In genomic region chr6:10404107-10404798, GRCh38 we compare ENCODE assay signal across 8 cellular contexts. TPM values are rescaled to one million over a fixed set of nuclear protein-coding genes. Genes with fewer than 3 reads are reported as not detected.
A peak's percentile ranks its signal among the peaks of the same experiment; 100 is the strongest.
DNase-seq lines count a peak whose midpoint lies in the region; ATAC-seq and TF ChIP-seq lines count a peak whose summit lies in the region.

No MANE protein-coding gene starts in this region.

- peaks cover 8% of the 10 kb centered on the region for H3K4me1 Mint-ChIP-seq in activated naive CD8-positive, alpha-beta T cell treated with anti-CD3 and anti-CD28 coated beads, Interleukin-2, amount 10 ng/mL, durations not matched to agents 7 days and 5 days

- H3K36me3 Mint-ChIP-seq in activated naive CD8-positive, alpha-beta T cell treated with anti-CD3 and anti-CD28 coated beads, Interleukin-2, amount 10 ng/mL, durations not matched to agents 7 days and 5 days, result peaks cover 2% of the 10 kb centered on the region

- H3K4me1 ChIP-seq in prostate gland (replicated peaks) (peaks cover 5% of the 10 kb centered on the region), urinary bladder (ENCODE audit: insufficient read depth) (peaks cover 3% of the 10 kb centered on the region)

- peak; percentile 92 for DNase-seq in NCI-H1092 treated with DMSO at 0.1 percent for 48 hours (lab: John Stamatoyannopoulos, UW)
- peak; percentile 70 for DNase-seq in SKM-1 treated with dmso at 0.1 percent for 144 hours (lab: John Stamatoyannopoulos, UW; ENCODE audit: unreplicated experiment)
- peak; percentile 97 for DNase-seq in activated naive CD8-positive, alpha-beta T cell treated with anti-CD3 and anti-CD28 coated beads, Interleukin-2, amount 10 ng/mL, durations not matched to agents 7 days and 5 days
- DNase-seq in cardiac septum (ENCODE audit: low spot score), result peak; percentile 90
- peak; percentile 91 for DNase-seq in prostate gland (ENCODE audit: low spot score)

- peaks cover 69% of the 10 kb centered on the region for H3K27me3 Mint-ChIP-seq in activated naive CD8-positive, alpha-beta T cell treated with anti-CD3 and anti-CD28 coated beads, Interleukin-2, amount 10 ng/mL, durations not matched to agents 7 days and 5 days

- TF ChIP-seq CTCF in GM12873 (IDR thresholded peaks at IDR 0.05; ENCODE audit: insufficient read depth, low read depth, low read length, missing control alignments), result peak; percentile 30
- TF ChIP-seq CTCF in prostate gland (IDR thresholded peaks at IDR 0.05), result peak; percentile 38 to 88 (median 66)

- intact Hi-C loops in cardiac septum (cut with DNase I), result no loop called here
- intact Hi-C loops in prostate gland (cut with DNase I), result no loop called here

- peak overlapping the region; percentile 94 for H3K27ac Mint-ChIP-seq in activated naive CD8-positive, alpha-beta T cell treated with anti-CD3 and anti-CD28 coated beads, Interleukin-2, amount 10 ng/mL, durations not matched to agents 7 days and 5 days

- under 1% methylated on average over 75 of the region's 87 CpGs for WGBS in prostate gland
- WGBS in urinary bladder, result 1% methylated on average over 87 of the region's 87 CpGs

- H3K36me3 ChIP-seq in prostate gland, result no peaks in the 10 kb centered on the region
- H3K36me3 ChIP-seq in urinary bladder (ENCODE audit: insufficient read depth), result no peaks in the 10 kb centered on the region

- peak overlapping the region; percentile 81 for H3K4me3 Mint-ChIP-seq in activated naive CD8-positive, alpha-beta T cell treated with anti-CD3 and anti-CD28 coated beads, Interleukin-2, amount 10 ng/mL, durations not matched to agents 7 days and 5 days

- TF ChIP-seq POLR2A in prostate gland (IDR thresholded peaks at IDR 0.05), result peak; percentile 90

- peak; percentile 97 for ATAC-seq in HG02610 (IDR thresholded peaks at IDR 0.05; ENCODE audit: unreplicated experiment)
- peak; percentile 95 for ATAC-seq in activated naive CD8-positive, alpha-beta T cell treated with anti-CD3 and anti-CD28 coated beads, Interleukin-2, amount 10 ng/mL, durations not matched to agents 7 days and 5 days (ENCODE audit: low read depth)

- peaks cover 8% of the 10 kb centered on the region for H3K9me3 Mint-ChIP-seq in activated naive CD8-positive, alpha-beta T cell treated with anti-CD3 and anti-CD28 coated beads, Interleukin-2, amount 10 ng/mL, durations not matched to agents 7 days and 5 days

- POLR2A ChIA-PET in activated naive CD8-positive, alpha-beta T cell treated with anti-CD3 and anti-CD28 coated beads, Interleukin-2, amount 10 ng/mL, durations not matched to agents 7 days and 5 days (lab: Charles Lee), result no interaction called here

- no peaks in the 10 kb centered on the region for H3K27me3 ChIP-seq in prostate gland (replicated peaks; ENCODE audit: insufficient read depth)

- H3K4me3 ChIP-seq in prostate gland, result peak overlapping the region; percentile 22 to 40
- peak overlapping the region; percentile 48 for H3K4me3 ChIP-seq in urinary bladder (ENCODE audit: low read depth, low read length)

- no peaks in the 10 kb centered on the region for H3K9me3 ChIP-seq in prostate gland

- H3K27ac ChIP-seq in prostate gland, result peak overlapping the region; percentile 87 to 94
- peak overlapping the region; percentile 46 for H3K27ac ChIP-seq in urinary bladder (ENCODE audit: low read depth)

RNA-seq across cellular contexts. Expression of gene TFAP2A, which starts 10.6 kb away (rescaled TPM):
- not detected for total RNA-seq in activated naive CD8-positive, alpha-beta T cell treated with anti-CD3 and anti-CD28 coated beads, Interleukin-2, amount 10 ng/mL, durations not matched to agents 7 days and 5 days
- total RNA-seq in cardiac septum (0.54 TPM), prostate gland (10 to 100 TPM; 16.0 to 20.4 TPM), urinary bladder (1.6 TPM)
- polyA plus RNA-seq in urinary bladder, result 1.1 TPM

Comparison
In these comparisons a context has a peak if more than half of its experiments do, and no peak if none do; other contexts are left out.
1. Peak in every context shown above with its lines: DNase-seq, ATAC-seq, H3K4me3 ChIP-seq and H3K27ac ChIP-seq.